Comparison of ENCODE assay signal across 8 cellular contexts in the genomic region with DNA sequence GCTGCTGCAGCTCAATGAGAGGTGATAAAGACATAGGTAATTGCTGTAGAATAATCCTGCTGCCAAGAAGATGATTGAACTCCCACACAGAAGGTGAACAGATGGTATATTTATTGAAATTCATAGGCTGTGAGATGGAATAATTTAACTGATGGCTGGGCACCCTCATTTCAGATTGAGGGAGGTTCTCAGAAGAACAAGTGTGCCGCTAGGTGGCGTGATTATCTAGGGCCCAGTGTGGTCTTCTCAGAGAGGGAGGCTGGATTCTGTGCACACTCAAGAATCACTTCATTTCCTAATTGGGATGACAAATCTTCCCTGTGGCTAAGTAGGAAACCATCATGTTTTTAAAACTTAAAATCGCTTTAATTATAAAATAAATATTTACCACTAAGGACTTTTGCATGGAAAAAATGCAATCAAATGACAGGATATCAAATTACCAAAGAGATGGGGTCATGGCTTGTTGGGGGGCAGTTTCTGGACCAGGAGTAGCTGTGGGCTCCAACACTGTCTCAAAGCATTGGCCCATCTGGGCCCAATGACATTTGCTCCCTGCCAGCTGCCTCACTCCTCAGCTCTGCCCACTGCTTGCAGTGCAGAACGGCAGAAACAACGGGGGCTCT.
DNase-seq lines count a peak whose midpoint lies in the region; ATAC-seq and TF ChIP-seq lines count a peak whose summit lies in the region.

No MANE protein-coding gene starts in this region.

- H3K14ac ChIP-seq in neuronal stem cell (ENCODE audit: low read length): no peak overlapping the region

- no peak overlapping the region for H2BK5ac ChIP-seq in neuronal stem cell (ENCODE audit: low read length)

- H2BK15ac ChIP-seq in neuronal stem cell (ENCODE audit: low read length): no peak overlapping the region

- H3K27me3 ChIP-seq in neuronal stem cell (ENCODE audit: control insufficient read depth in 3 of 3, insufficient read depth in 3 of 3, low read depth in 1 of 3, low read length in 3 of 3) (no peaks in the 10 kb centered on the region), transverse colon (no peaks in the 10 kb centered on the region)

- H2BK12ac ChIP-seq in neuronal stem cell (ENCODE audit: low read length): no peak overlapping the region

- no peak overlapping the region for H2AK5ac ChIP-seq in neuronal stem cell (ENCODE audit: low read depth, low read length)

- H3K4me2 ChIP-seq in neuronal stem cell (ENCODE audit: insufficient read depth, low read length, poor library complexity, severe bottlenecking): no peak overlapping the region

- no peak overlapping the region for H3K23ac ChIP-seq in neuronal stem cell (ENCODE audit: low read depth, low read length, poor library complexity)

- TF ChIP-seq CTCF in transverse colon (IDR thresholded peaks at IDR 0.05): peak; percentile 39 to 57 (median 53)

- H3K27ac ChIP-seq in neuronal stem cell (replicated peaks; ENCODE audit: low read length): no peak overlapping the region
- H3K27ac ChIP-seq in transverse colon: no peak overlapping the region

- no peak overlapping the region for H2AFZ ChIP-seq in neuronal stem cell (ENCODE audit: low read length)

- no peak overlapping the region for H4K8ac ChIP-seq in neuronal stem cell (ENCODE audit: low read depth, low read length)

- no peak overlapping the region for H4K91ac ChIP-seq in neuronal stem cell (ENCODE audit: low read depth, low read length, poor library complexity)

- peak; percentile 17 for DNase-seq in GDM1 (lab: John Stamatoyannopoulos, UW)
- peak; percentile 69 for DNase-seq in NCI-H748 treated with DMSO at 0.1 percent for 48 hours (lab: John Stamatoyannopoulos, UW)
- peak; percentile 80 for DNase-seq in activated CD8-positive, alpha-beta memory T cell treated with anti-CD3 and anti-CD28 coated beads, Interleukin-2, amount 50 U/mL, for 48 hours
- peak; percentile 55 for DNase-seq in fibroblast of gingiva (ENCODE audit: low read depth)
- peak; percentile 49 for DNase-seq in neuronal stem cell (ENCODE audit: low spot score)
- DNase-seq in transverse colon: peak; percentile 60

- H3K4me3 ChIP-seq in neuronal stem cell (ENCODE audit: low read length in 2 of 2) (no peak overlapping the region), transverse colon (no peak overlapping the region)

- no peaks in the 10 kb centered on the region for H3K36me3 ChIP-seq in neuronal stem cell (replicated peaks in 1 of 2; ENCODE audit: control insufficient read depth in 2 of 2, insufficient read depth in 2 of 2, low read length in 2 of 2)
- no peaks in the 10 kb centered on the region for H3K36me3 ChIP-seq in transverse colon

- in situ Hi-C loops in transverse colon (cut with MboI; ENCODE audit: low pct_ligation_motif_present in 1 of 4, low pct_unique_long_range_greater_than_20kb in 1 of 4, low sequenced_read_pairs in 3 of 4): loop anchor here in 2 of 4 donors (10.0 to 25.0 kb wide), 2 partner anchors 218 to 230 kb away; no protein-coding TSS in a partner anchor

- WGBS in neuronal stem cell (ENCODE audit: extremely low coverage in 2 of 2, insufficient read length in 2 of 2, insufficient replicate concordance in 1 of 2), 2 donors: no CpG with 5 or more reads among the region's 5 CpGs
- 41 to 43% methylated on average over 5 of the region's 5 CpGs for WGBS in transverse colon (ENCODE audit: low coverage in 1 of 2), 2 donors

- no peak overlapping the region for H3K9ac ChIP-seq in neuronal stem cell (ENCODE audit: low read depth, low read length, poor library complexity)

- intact Hi-C loops in transverse colon (cut with DNase I; ENCODE audit: low total_unique reads): no loop called here

- no peaks in the 10 kb centered on the region for H3K79me1 ChIP-seq in neuronal stem cell (ENCODE audit: low read depth, low read length)

- ATAC-seq in HG03469 (IDR thresholded peaks at IDR 0.05; ENCODE audit: unreplicated experiment): peak; percentile 32
- ATAC-seq in GM19023 (IDR thresholded peaks at IDR 0.05; ENCODE audit: unreplicated experiment): no peak

- H3K4ac ChIP-seq in neuronal stem cell (ENCODE audit: low read length): no peak overlapping the region

- TF ChIP-seq EP300 in transverse colon (IDR thresholded peaks at IDR 0.05; ENCODE audit: low read depth): no peak

- H3K18ac ChIP-seq in neuronal stem cell (ENCODE audit: low read length): no peak overlapping the region

- no peak for TF ChIP-seq POLR2A in transverse colon (IDR thresholded peaks at IDR 0.05)

- H2BK120ac ChIP-seq in neuronal stem cell (ENCODE audit: low read depth, low read length): no peak overlapping the region

- H3K4me1 ChIP-seq in neuronal stem cell (ENCODE audit: control insufficient read depth in 2 of 2, insufficient read depth in 1 of 2, low read depth in 1 of 2, low read length in 2 of 2) (peaks cover 0 to 7% of the 10 kb centered on the region in 2 donors), transverse colon (no peaks in the 10 kb centered on the region)

- no peaks in the 10 kb centered on the region for H3K9me3 ChIP-seq in neuronal stem cell (replicated peaks in 1 of 2; ENCODE audit: control insufficient read depth in 2 of 2, insufficient read depth in 1 of 2, low read depth in 1 of 2, low read length in 2 of 2)
- no peaks in the 10 kb centered on the region for H3K9me3 ChIP-seq in transverse colon

Comparison
In these comparisons a context has a peak if more than half of its experiments do, and no peak if none do; other contexts are left out.
1. DNase-seq: peak in every context shown above with its lines; median percentile 80 in activated CD8-positive, alpha-beta memory T cell treated with anti-CD3 and anti-CD28 coated beads, Interleukin-2, amount 50 U/mL, for 48 hours; 69 in NCI-H748 treated with DMSO at 0.1 percent for 48 hours; 60 in transverse colon; 55 in fibroblast of gingiva; 49 in neuronal stem cell; 17 in GDM1.